In the genomic region with DNA sequence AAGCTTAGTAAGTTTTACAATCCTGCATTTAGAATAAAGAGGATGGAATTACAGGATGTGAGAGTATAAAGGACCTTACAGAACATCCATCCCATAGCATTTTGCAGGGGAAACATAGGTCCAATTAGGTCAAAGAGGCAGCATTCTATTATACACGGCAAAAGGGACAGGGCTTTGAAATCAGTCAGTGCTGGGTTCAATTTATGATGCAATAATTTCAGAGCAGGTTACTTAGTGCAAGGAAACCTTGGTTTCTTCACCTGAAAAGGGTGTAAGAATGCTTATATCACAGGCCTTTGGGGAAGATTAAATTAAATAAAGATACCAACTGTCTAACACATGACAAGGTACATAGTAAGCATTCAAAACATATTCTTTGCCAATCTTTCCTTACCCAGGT, we compare ENCODE assay signal across 32 cellular contexts. TPM values are rescaled to one million over a fixed set of nuclear protein-coding genes. Genes with fewer than 3 reads are reported as not detected.
DNase-seq lines count a peak whose midpoint lies in the region; ATAC-seq, FAIRE-seq and TF ChIP-seq lines count a peak whose summit lies in the region.
"Had no signal": no experiment of that assay in that cellular context is flagged by ENCODE, and none has a peak within 500 bp of the region (broad histone marks: within the 10 kb centered on the region; RNA-seq: fewer than 3 reads in every experiment).

No MANE protein-coding gene starts in this region.

- no peak overlapping the region for H3K4ac ChIP-seq in IMR-90 (ENCODE audit: low read depth, low read length)

- no peak overlapping the region for H3K18ac ChIP-seq in IMR-90 (ENCODE audit: low read depth, low read length)

- H3K36me3 ChIP-seq in HepG2 (replicated peaks in 1 of 2; ENCODE audit: control insufficient read depth in 1 of 2, insufficient read depth in 2 of 2, low read length in 2 of 2) (no peaks in the 10 kb centered on the region), right lobe of liver (no peaks in the 10 kb centered on the region), IMR-90 (ENCODE audit: control insufficient read depth, insufficient read depth, low read length) (no peaks in the 10 kb centered on the region)
- H3K36me3 ChIP-seq: BE2C; BLaER1; BLaER1 treated with 17β-estradiol and CSF1 and Interleukin-3, amounts not matched to agents 10 nM and 100 nM had no signal

- TF ChIP-seq POLR2A in HepG2 (IDR thresholded peaks at IDR 0.05; ENCODE audit: insufficient read depth in 1 of 2, low read depth in 2 of 2, low read length in 2 of 2) (no peak), right lobe of liver (IDR thresholded peaks at IDR 0.05) (no peak), IMR-90 (IDR thresholded peaks at IDR 0.05; ENCODE audit: low read depth, low read length) (no peak)

- H2AK5ac ChIP-seq in IMR-90 (ENCODE audit: low read depth, low read length) = no peak overlapping the region

- H3K4me1 ChIP-seq in HepG2 (ENCODE audit: insufficient read depth, low read length) (no peaks in the 10 kb centered on the region), right lobe of liver (no peaks in the 10 kb centered on the region), IMR-90 (ENCODE audit: control insufficient read depth, insufficient read depth, low read length) (no peaks in the 10 kb centered on the region)
- H3K4me1 ChIP-seq: A549; BLaER1; BLaER1 treated with 17β-estradiol and CSF1 and Interleukin-3, amounts not matched to agents 10 nM and 100 nM; Caco-2 had no signal

- DNase-seq in HepG2 (ENCODE audit: low spot score) (no peak), right lobe of liver (no peak), IMR-90 (no peak)
- DNase-seq: 8988T; ACHN; AML-193; BE2C; C1 segment of cervical spinal cord; Caco-2; Calu3; CD4-positive, alpha-beta memory T cell; CD4-positive, alpha-beta T cell; CD4-positive, CD25-positive, alpha-beta regulatory T cell; CD8-positive, alpha-beta memory T cell; CD8-positive, alpha-beta T cell; DMS 273 treated with DMSO at 0.1 percent for 48 hours; DMS153; DMS53; DMS79; DMS79 treated with DMSO at 0.1 percent for 48 hours; DND-41; EL had no signal

- H4K20me1 ChIP-seq in HepG2 (ENCODE audit: insufficient read depth, low read length) (no peaks in the 10 kb centered on the region), IMR-90 (ENCODE audit: insufficient read depth, low read length) (no peaks in the 10 kb centered on the region)
- H4K20me1 ChIP-seq: BLaER1; BLaER1 treated with 17β-estradiol and CSF1 and Interleukin-3, amounts not matched to agents 10 nM and 100 nM had no signal

- no peak overlapping the region for H4K5ac ChIP-seq in IMR-90 (ENCODE audit: low read depth, low read length)

- CTCF ChIA-PET in HepG2 (lab: Yijun Ruan, JAX; ENCODE audit: low intra/inter-chr PET ratio, low total read pairs) = no interaction called here
- CTCF ChIA-PET in IMR-90 (lab: Yijun Ruan, JAX) = no interaction called here

- H3K27me3 ChIP-seq in HepG2 (ENCODE audit: control insufficient read depth in 1 of 2, insufficient read depth in 2 of 2, low read length in 2 of 2) = no peaks in the 10 kb centered on the region; a peak in 1 of 5 replicates
- H3K27me3 ChIP-seq in right lobe of liver = no peaks in the 10 kb centered on the region
- no peaks in the 10 kb centered on the region for H3K27me3 ChIP-seq in IMR-90 (ENCODE audit: control insufficient read depth, insufficient read depth, low read length)
- H3K27me3 ChIP-seq: BE2C; BLaER1; BLaER1 treated with 17β-estradiol and CSF1 and Interleukin-3, amounts not matched to agents 10 nM and 100 nM had no signal

- no TSS peak for BruUV-seq in HepG2 (replicated peaks; lab: Mats Ljungman, UMichigan)
- no TSS peak for BruUV-seq in IMR-90 (replicated peaks; lab: Mats Ljungman, UMichigan)

- H2AK9ac ChIP-seq in IMR-90 (replicated peaks; ENCODE audit: low read depth, low read length, poor library complexity) = no peak overlapping the region

- no peak for TF ChIP-seq CTCF in HepG2 (CRISPR knock-in tag; IDR thresholded peaks at IDR 0.05)
- no peak for TF ChIP-seq CTCF in right lobe of liver (IDR thresholded peaks at IDR 0.05)
- no peak for TF ChIP-seq CTCF in IMR-90 (conservative IDR thresholded peaks at IDR 0.05; ENCODE audit: low read depth, low read length)

- ATAC-seq in HepG2 = no peak
- no peak for ATAC-seq in right lobe of liver
- no peak for ATAC-seq in IMR-90 (ENCODE audit: low read depth)
- ATAC-seq in HG03378 (IDR thresholded peaks at IDR 0.05; ENCODE audit: unreplicated experiment) = no peak
- ATAC-seq: A549; CD8-positive, alpha-beta T cell had no signal

- no peak for FAIRE-seq in HepG2 (lab: Jason Lieb, UNC)
- FAIRE-seq: A204.1, A549, D721Med had no signal

- dilution Hi-C loops in IMR-90 (cut with HindIII; ENCODE audit: low sequenced_read_pairs, unreplicated experiment) = no loop called here

- H3K27ac ChIP-seq in HepG2 (ENCODE audit: extremely low read length, insufficient read depth, low read length) (no peak overlapping the region), right lobe of liver (no peak overlapping the region), IMR-90 (ENCODE audit: insufficient read depth, low read length) (no peak overlapping the region)
- H3K27ac ChIP-seq: 22Rv1; A549; BLaER1; BLaER1 treated with 17β-estradiol and CSF1 and Interleukin-3, amounts not matched to agents 10 nM and 100 nM; C4-2B had no signal

- in situ Hi-C loops in HepG2 (cut with HindIII; ENCODE audit: extremely low pct_ligation_motif_present, low pct_unique_long_range_greater_than_20kb) = no loop called here
- in situ Hi-C loops in IMR-90 (cut with MboI; ENCODE audit: low sequenced_read_pairs) = no loop called here

- no peak overlapping the region for H2BK120ac ChIP-seq in IMR-90 (ENCODE audit: low read depth, low read length)

- no peak overlapping the region for H3K14ac ChIP-seq in IMR-90 (replicated peaks; ENCODE audit: low read depth, low read length)

- no peak overlapping the region for H2BK5ac ChIP-seq in IMR-90 (ENCODE audit: low read depth, low read length, poor library complexity, severe bottlenecking)

- POLR2A ChIA-PET in HepG2 (lab: Yijun Ruan, JAX) = no interaction called here
- POLR2A ChIA-PET in IMR-90 (lab: Charles Lee; ENCODE audit: unreplicated experiment) = no interaction called here

- 0% methylated on average over 1 of the region's 1 CpG for WGBS in HepG2 (ENCODE audit: low lambda C conversion rate)
- 42% methylated on average over 1 of the region's 1 CpG for WGBS in right lobe of liver (ENCODE audit: insufficient coverage, low coverage, low lambda C conversion rate, missing lambda C conversion rate)
- no CpG with 5 or more reads among the region's 1 CpG for WGBS in IMR-90 (ENCODE audit: extremely low coverage in 2 of 2, insufficient read length in 1 of 2), 2 experiments

- H3K4me3 ChIP-seq in HepG2 (replicated peaks in 1 of 3; ENCODE audit: insufficient read depth in 1 of 3, low read depth in 2 of 3, low read length in 3 of 3) (no peak overlapping the region), right lobe of liver (no peak overlapping the region), IMR-90 (ENCODE audit: insufficient read depth, low read depth, low read length) (no peak overlapping the region)
- H3K4me3 ChIP-seq: A549; BLaER1; BLaER1 treated with 17β-estradiol and CSF1 and Interleukin-3, amounts not matched to agents 10 nM and 100 nM had no signal

- H3K23ac ChIP-seq in IMR-90 (ENCODE audit: low read depth, low read length) = no peak overlapping the region

- no peak overlapping the region for H2BK20ac ChIP-seq in IMR-90 (ENCODE audit: low read depth, low read length)

- no peak overlapping the region for H4K91ac ChIP-seq in IMR-90 (ENCODE audit: insufficient read depth, low read depth, low read length)

- no peak overlapping the region for H3K4me2 ChIP-seq in HepG2 (ENCODE audit: low read depth, low read length)
- H3K4me2 ChIP-seq in IMR-90 (ENCODE audit: low read depth, low read length) = no peak overlapping the region
- H3K4me2 ChIP-seq: A549; BLaER1; BLaER1 treated with 17β-estradiol and CSF1 and Interleukin-3, amounts not matched to agents 10 nM and 100 nM had no signal

- H3K79me2 ChIP-seq in HepG2 (ENCODE audit: insufficient read depth, low read length) = no peaks in the 10 kb centered on the region

- no peaks in the 10 kb centered on the region for H3K9me1 ChIP-seq in IMR-90 (ENCODE audit: insufficient read depth, low read length)

- H3K9ac ChIP-seq in HepG2 (ENCODE audit: insufficient read depth, low read depth, low read length) (no peak overlapping the region), IMR-90 (ENCODE audit: low read depth, low read length) (no peak overlapping the region)
- H3K9ac ChIP-seq: BLaER1; BLaER1 treated with 17β-estradiol and CSF1 and Interleukin-3, amounts not matched to agents 10 nM and 100 nM had no signal

- no peak overlapping the region for H3K56ac ChIP-seq in IMR-90 (ENCODE audit: extremely low read depth, insufficient read depth, low read length)

- H2BK15ac ChIP-seq in IMR-90 (ENCODE audit: low read depth, low read length) = no peak overlapping the region

- no peaks in the 10 kb centered on the region for H3K9me3 ChIP-seq in HepG2 (ENCODE audit: low read length)
- no peaks in the 10 kb centered on the region for H3K9me3 ChIP-seq in right lobe of liver
- H3K9me3 ChIP-seq in IMR-90 (ENCODE audit: control insufficient read depth, insufficient read depth, low read length) = no peaks in the 10 kb centered on the region
- H3K9me3 ChIP-seq: A549; BE2C; BLaER1; BLaER1 treated with 17β-estradiol and CSF1 and Interleukin-3, amounts not matched to agents 10 nM and 100 nM; Caco-2 had no signal

- TF ChIP-seq RAD21 in HepG2 (CRISPR knock-in tag; IDR thresholded peaks at IDR 0.05) = no peak
- no peak for TF ChIP-seq RAD21 in IMR-90 (IDR thresholded peaks at IDR 0.05; ENCODE audit: low read length)

- no peak overlapping the region for H4K8ac ChIP-seq in IMR-90 (ENCODE audit: low read depth in 2 of 2, low read length in 2 of 2)

- no peaks in the 10 kb centered on the region for H3K79me1 ChIP-seq in IMR-90 (ENCODE audit: low read depth in 1 of 2, low read length in 2 of 2)

- TF ChIP-seq EP300 in HepG2 (IDR thresholded peaks at IDR 0.05; ENCODE audit: low read depth in 2 of 2, low read length in 2 of 2) (no peak), HepG2 (CRISPR knock-in tag; IDR thresholded peaks at IDR 0.05; ENCODE audit: borderline replicate concordance) (no peak)

- H2AFZ ChIP-seq in HepG2 (ENCODE audit: low read length) (no peak overlapping the region), IMR-90 (replicated peaks; ENCODE audit: low read length, poor library complexity) (no peak overlapping the region)

- intact Hi-C loops in HepG2 (cut with micrococcal nuclease; ENCODE audit: unreplicated experiment) = no loop called here
- intact Hi-C loops in right lobe of liver (cut with DNase I) = no loop called here
- intact Hi-C loops in IMR-90 (cut with micrococcal nuclease) = no loop called here

RNA-seq across cellular contexts. Expression of a gene that starts 17.1 kb away (rescaled TPM):
- total RNA-seq in HepG2 (2016; rRNA removed; fragmentation: Illumina TruSeq; extraction: Trizol) = not detected in 2 replicates
- not detected in 2 replicates for total RNA-seq in HepG2 (2016; cell fraction: cytosol; rRNA removed; fragmentation: Illumina TruSeq; extraction: Trizol; ENCODE audit: low read depth)
- not detected in 2 replicates for total RNA-seq in HepG2 (2016; cell fraction: insoluble cytoplasmic fraction; rRNA removed; fragmentation: Illumina TruSeq; extraction: Trizol)
- not detected in 2 replicates for total RNA-seq in HepG2 (2016; cell fraction: membrane; rRNA removed; fragmentation: Illumina TruSeq; extraction: Trizol)
- total RNA-seq in HepG2 (2016; cell fraction: nucleus; rRNA removed; fragmentation: Illumina TruSeq; extraction: Trizol) = not detected in 2 replicates
- polyA plus RNA-seq in HepG2 (2011; rRNA removed) = 0.03 TPM in 1 of 2 replicates, not detected in the other
- polyA plus RNA-seq in HepG2 (2011; cell fraction: cytosol; rRNA removed) = 0.01 and 0.04 TPM in 2 replicates
- polyA plus RNA-seq in HepG2 (2011; cell fraction: nucleus; rRNA removed) = 0.05 and 0.10 TPM in 2 replicates
- polyA plus RNA-seq in HepG2 (2012) = not detected in 2 replicates
- polyA plus RNA-seq in HepG2 (2016; cell fraction: cytosol; fragmentation: Illumina TruSeq; extraction: Trizol; ENCODE audit: low read depth) = not detected in 2 replicates
- not detected in 2 replicates for polyA plus RNA-seq in HepG2 (2016; cell fraction: insoluble cytoplasmic fraction; fragmentation: Illumina TruSeq; extraction: Trizol; ENCODE audit: low read depth)
- not detected in 2 replicates for polyA plus RNA-seq in HepG2 (2016; cell fraction: membrane; fragmentation: Illumina TruSeq; extraction: Trizol; ENCODE audit: low read depth)
- polyA plus RNA-seq in HepG2 (2016; cell fraction: nucleus; fragmentation: Illumina TruSeq; extraction: Trizol; ENCODE audit: insufficient read depth, low read depth) = not detected in 2 replicates
- 0.28 TPM in 1 of 2 replicates, not detected in the other for polyA minus RNA-seq in HepG2 (2011; rRNA and poly(A)+ RNA removed; ENCODE audit: low replicate concordance)
- not detected in 2 replicates for polyA minus RNA-seq in HepG2 (2011; cell fraction: cytosol; rRNA and poly(A)+ RNA removed)
- 0.25 and 0.26 TPM in 2 replicates for polyA minus RNA-seq in HepG2 (2011; cell fraction: nucleus; rRNA and poly(A)+ RNA removed)
- total RNA-seq in right lobe of liver = not detected
- 2.3 and 2.8 TPM in 2 replicates for total RNA-seq in IMR-90 (2012; rRNA removed)
- polyA plus RNA-seq in IMR-90 (2012; rRNA removed) = 0.95 and 1.2 TPM in 2 replicates
- polyA plus RNA-seq in IMR-90 (2012; cell fraction: cytosol; rRNA removed) = 0.36 and 0.55 TPM in 2 replicates
- 0.40 and 1.1 TPM in 2 replicates for polyA plus RNA-seq in IMR-90 (2012; cell fraction: nucleus; rRNA removed; ENCODE audit: low replicate concordance)
- total RNA-seq: A172; Caco-2; CD4-positive, alpha-beta memory T cell; CD4-positive, alpha-beta T cell; CD4-positive, CD25-positive, alpha-beta regulatory T cell; CD8-positive, alpha-beta memory T cell; CD8-positive, alpha-beta T cell had no signal
- polyA plus RNA-seq: A549; CD14-positive monocyte; CD4-positive, alpha-beta memory T cell; CD4-positive, CD25-positive, alpha-beta regulatory T cell; CD8-positive, alpha-beta memory T cell had no signal
